ENCODE assay signal across 8 cellular contexts in genomic region chr1:27568247-27569087, GRCh38. TPM values are rescaled to one million over a fixed set of nuclear protein-coding genes. Genes with fewer than 3 reads are reported as not detected.
A peak's percentile ranks its signal among the peaks of the same experiment; 100 is the strongest.
DNase-seq lines count a peak whose midpoint lies in the region; ATAC-seq lines count a peak whose summit lies in the region.

No MANE protein-coding gene starts in this region.

- H3K4me3 ChIP-seq in duodenal mucosa (ENCODE audit: low read depth in 1 of 2, low read length in 2 of 2) = peak overlapping the region; percentile 52 to 54

- H3K9ac ChIP-seq in duodenal mucosa (ENCODE audit: low read depth in 1 of 2, low read length in 2 of 2) = peak overlapping the region; percentile 52 to 72

- no peak overlapping the region for H3K27ac Mint-ChIP-seq in activated CD4-positive, alpha-beta memory T cell treated with anti-CD3 and anti-CD28 coated beads for 36 hours

- CTCF ChIA-PET in activated CD4-positive, alpha-beta memory T cell treated with anti-CD3 and anti-CD28 coated beads for 36 hours (lab: Charles Lee) = interaction anchor here (0.6 to 8.2 kb wide), 20 partner anchors 8 to 272 kb away, joined by 3 to 102 read pairs (median 4); partner anchors contain the start of genes AHDC1 and FAM76A

- no peaks in the 10 kb centered on the region for H3K27me3 Mint-ChIP-seq in activated CD4-positive, alpha-beta memory T cell treated with anti-CD3 and anti-CD28 coated beads for 36 hours

- peak overlapping the region; percentile 40 for H3K4me3 Mint-ChIP-seq in activated CD4-positive, alpha-beta memory T cell treated with anti-CD3 and anti-CD28 coated beads for 36 hours

- intact Hi-C loops in activated CD4-positive, alpha-beta memory T cell treated with anti-CD3 and anti-CD28 coated beads for 36 hours (cut with micrococcal nuclease) = loop anchor here (1.0 to 2.0 kb wide), 2 partner anchors 34 to 95 kb away; no protein-coding TSS in a partner anchor

- H3K36me3 Mint-ChIP-seq in activated CD4-positive, alpha-beta memory T cell treated with anti-CD3 and anti-CD28 coated beads for 36 hours = no peaks in the 10 kb centered on the region

- H3K36me3 ChIP-seq in duodenal mucosa (ENCODE audit: control insufficient read depth in 1 of 2, insufficient read depth in 2 of 2, low read length in 2 of 2) = no peaks in the 10 kb centered on the region

- peak overlapping the region; percentile 17 for H3K27ac ChIP-seq in duodenal mucosa (ENCODE audit: low read depth, low read length)

- peak; percentile 93 for DNase-seq in ACHN
- DNase-seq in NCI-H345 treated with DMSO at 0.1 percent for 48 hours (lab: John Stamatoyannopoulos, UW; ENCODE audit: unreplicated experiment) = peak; percentile 80
- DNase-seq in activated CD4-positive, alpha-beta memory T cell treated with anti-CD3 and anti-CD28 coated beads for 36 hours = peak; percentile 96
- DNase-seq in lung microvascular endothelial cell (ENCODE audit: low read depth in 2 of 2) = peak; percentile 88 to 94
- DNase-seq in stimulated activated CD8-positive, alpha-beta memory T cell treated with anti-CD3 and anti-CD28 coated beads, Interleukin-12 subunit alpha, Interleukin-12 subunit beta, amount 100 ng/mL, for 24 hours (ENCODE audit: extremely low read depth) = peak; percentile 82

- no peaks in the 10 kb centered on the region for H3K9me3 ChIP-seq in duodenal mucosa (ENCODE audit: control insufficient read depth in 1 of 2, low read length in 2 of 2)

- H3K4me1 ChIP-seq in duodenal mucosa (ENCODE audit: control insufficient read depth in 1 of 2, insufficient read depth in 2 of 2, low read length in 2 of 2) = peaks cover 36 to 42% of the 10 kb centered on the region in 2 donors

- peaks cover 12% of the 10 kb centered on the region for H3K4me1 Mint-ChIP-seq in activated CD4-positive, alpha-beta memory T cell treated with anti-CD3 and anti-CD28 coated beads for 36 hours (ENCODE audit: low read depth)

- in situ Hi-C loops in ACHN (cut with HindIII; ENCODE audit: low pct_ligation_motif_present, low pct_unique_long_range_greater_than_20kb, low sequenced_read_pairs) = no loop called here

- peak; percentile 91 for ATAC-seq in GM18867 (IDR thresholded peaks at IDR 0.05; ENCODE audit: unreplicated experiment)
- peak; percentile 82 for ATAC-seq in HG03095 (IDR thresholded peaks at IDR 0.05; ENCODE audit: unreplicated experiment)

- H3K9me3 Mint-ChIP-seq in activated CD4-positive, alpha-beta memory T cell treated with anti-CD3 and anti-CD28 coated beads for 36 hours = no peaks in the 10 kb centered on the region

- POLR2A ChIA-PET in activated CD4-positive, alpha-beta memory T cell treated with anti-CD3 and anti-CD28 coated beads for 36 hours (lab: Charles Lee) = interaction anchor here (0.9 to 1.8 kb wide), 6 partner anchors 12 to 94 kb away, joined by 3 to 7 read pairs (median 4); partner anchors contain the start of gene AHDC1

- no peaks in the 10 kb centered on the region for H3K27me3 ChIP-seq in duodenal mucosa (ENCODE audit: control insufficient read depth in 1 of 2, insufficient read depth in 2 of 2, low read length in 2 of 2)

RNA-seq across cellular contexts. Expression of gene AHDC1, which starts 35.5 kb away (rescaled TPM):
- 10 to 100 TPM in 1 of 2 experiments, 1 to 10 TPM in 1; 8.3 to 12.1 TPM for total RNA-seq in activated CD4-positive, alpha-beta memory T cell treated with anti-CD3 and anti-CD28 coated beads for 36 hours
- total RNA-seq in lung microvascular endothelial cell = 5.0 and 6.7 TPM in 2 replicates

Comparison
In these comparisons a context has a peak if more than half of its experiments do, and no peak if none do; other contexts are left out.
1. Peak in every context shown above with its lines: DNase-seq, ATAC-seq, H3K4me3 ChIP-seq and H3K27ac ChIP-seq.